ENCODE assay signal across 8 cellular contexts in the genomic region with DNA sequence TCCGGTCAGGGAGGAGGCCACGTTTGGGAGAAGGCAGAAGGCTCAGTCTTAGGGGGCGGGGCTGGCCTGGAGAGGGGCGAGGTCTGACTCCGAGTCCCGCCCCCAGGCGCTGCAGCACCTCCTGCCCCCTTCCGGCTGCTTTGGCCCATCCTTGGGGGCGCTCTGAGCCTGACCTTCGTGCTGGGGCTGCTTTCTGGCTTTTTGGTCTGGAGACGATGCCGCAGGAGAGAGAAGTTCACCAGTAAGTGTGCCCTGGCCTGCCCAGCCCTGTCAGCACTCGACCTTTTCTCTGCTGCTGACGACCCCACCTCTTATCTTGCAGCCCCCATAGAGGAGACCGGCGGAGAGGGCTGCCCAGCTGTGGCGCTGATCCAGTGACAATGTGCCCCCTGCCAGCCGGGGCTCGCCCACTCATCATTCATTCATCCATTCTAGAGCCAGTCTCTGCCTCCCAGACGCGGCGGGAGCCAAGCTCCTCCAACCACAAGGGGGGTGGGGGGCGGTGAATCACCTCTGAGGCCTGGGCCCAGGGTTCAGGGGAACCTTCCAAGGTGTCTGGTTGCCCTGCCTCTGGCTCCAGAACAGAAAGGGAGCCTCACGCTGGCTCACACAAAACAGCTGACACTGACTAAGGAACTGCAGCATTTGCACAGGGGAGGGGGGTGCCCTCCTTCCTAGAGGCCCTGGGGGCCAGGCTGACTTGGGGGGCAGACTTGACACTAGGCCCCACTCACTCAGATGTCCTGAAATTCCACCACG. TPM values are rescaled to one million over a fixed set of nuclear protein-coding genes. Genes with fewer than 3 reads are reported as not detected.
DNase-seq lines count a peak whose midpoint lies in the region; ATAC-seq and TF ChIP-seq lines count a peak whose summit lies in the region.

No MANE protein-coding gene starts in this region.

- peak; percentile 82 for DNase-seq in AG09309 (ENCODE audit: low read depth)
- peak; percentile 85 for DNase-seq in H4 (ENCODE audit: low spot score)
- peak; percentile 81 for DNase-seq in activated T-cell treated with anti-CD3 and anti-CD28 coated beads for 4 hours
- DNase-seq in epithelial cell of proximal tubule (ENCODE audit: low read depth), result peak; percentile 64
- peak; percentile 76 to 82 for DNase-seq in stimulated activated CD8-positive, alpha-beta memory T cell treated with anti-CD3 and anti-CD28 coated beads, Interleukin-7, amount 100 ng/mL, for 4 hours (ENCODE audit: low read depth in 2 of 2)

- H3K36me3 ChIP-seq in OCI-LY3 (replicated peaks; ENCODE audit: low read depth, low read length), result peaks cover 3% of the 10 kb centered on the region
- peaks cover 11 to 30% of the 10 kb centered on the region in 2 donors for H3K36me3 ChIP-seq in muscle layer of duodenum (ENCODE audit: control insufficient read depth in 1 of 2, insufficient read depth in 2 of 2, low read length in 2 of 2)

- no peak overlapping the region for H2AFZ ChIP-seq in OCI-LY3 (ENCODE audit: low read depth, low read length)

- peak; percentile 44 for TF ChIP-seq CTCF in AG09309 (IDR thresholded peaks at IDR 0.05; ENCODE audit: control insufficient read depth, insufficient read depth, low read depth, low read length, missing control alignments)
- TF ChIP-seq CTCF in OCI-LY3 (IDR thresholded peaks at IDR 0.05; ENCODE audit: low read depth, low read length), result peak; percentile 18
- peak; percentile 38 for TF ChIP-seq CTCF in epithelial cell of proximal tubule (conservative IDR thresholded peaks at IDR 0.05; ENCODE audit: low read depth, low read length)

- ATAC-seq in GM19351 (IDR thresholded peaks at IDR 0.05; ENCODE audit: unreplicated experiment), result no peak

- H3K9me3 ChIP-seq in OCI-LY3 (ENCODE audit: insufficient read depth, low read length), result no peaks in the 10 kb centered on the region
- H3K9me3 ChIP-seq in muscle layer of duodenum (ENCODE audit: control insufficient read depth in 1 of 2, low read length in 2 of 2), result no peaks in the 10 kb centered on the region

- no peaks in the 10 kb centered on the region for H4K20me1 ChIP-seq in OCI-LY3 (ENCODE audit: insufficient read depth, low read length)

- H3K4me2 ChIP-seq in OCI-LY3 (ENCODE audit: low read length), result peak overlapping the region; percentile 96; the same call in 1 of the 2 replicates

- H3K4me3 ChIP-seq in AG09309 (ENCODE audit: control insufficient read depth, low read depth, low read length) (peak overlapping the region; percentile 82), OCI-LY3 (ENCODE audit: low read length) (no peak overlapping the region), epithelial cell of proximal tubule (ENCODE audit: low read depth, low read length) (peak overlapping the region; percentile 96), muscle layer of duodenum (ENCODE audit: low read depth in 1 of 2, low read length in 2 of 2) (peak overlapping the region; percentile 63 to 81)

- H3K27ac ChIP-seq in OCI-LY3 (ENCODE audit: low read length) (no peak overlapping the region), muscle layer of duodenum (ENCODE audit: low read length) (peak overlapping the region; percentile 95)

- H3K79me2 ChIP-seq in OCI-LY3 (ENCODE audit: low read length), result no peaks in the 10 kb centered on the region

- peaks cover 32% of the 10 kb centered on the region for H3K4me1 ChIP-seq in OCI-LY3 (ENCODE audit: low read length)
- peaks cover 15 to 34% of the 10 kb centered on the region in 2 donors for H3K4me1 ChIP-seq in muscle layer of duodenum (ENCODE audit: control insufficient read depth in 1 of 2, insufficient read depth in 2 of 2, low read length in 2 of 2)

- no peak overlapping the region for H3K9ac ChIP-seq in OCI-LY3 (ENCODE audit: low read length)

- H3K27me3 ChIP-seq in OCI-LY3 (ENCODE audit: low read depth, low read length), result no peaks in the 10 kb centered on the region
- H3K27me3 ChIP-seq in muscle layer of duodenum (ENCODE audit: low read depth, low read length), result peaks cover 14% of the 10 kb centered on the region

RNA-seq across cellular contexts. Expression of a gene that starts 1.5 kb away (rescaled TPM):
- 312 and 417 TPM in 2 replicates for total RNA-seq in H4 (2014; rRNA removed; shearing (Covaris generic))
- 451 and 701 TPM in 2 replicates for total RNA-seq in epithelial cell of proximal tubule

RNA-seq across cellular contexts. Expression of a gene that starts 2.1 kb away (rescaled TPM):
- 64.6 and 93.1 TPM in 2 replicates for total RNA-seq in H4 (2014; rRNA removed; shearing (Covaris generic))
- total RNA-seq in epithelial cell of proximal tubule, result 14.3 and 39.0 TPM in 2 replicates

RNA-seq across cellular contexts. Expression of a gene that starts 2.2 kb away (rescaled TPM):
- 43.5 and 48.2 TPM in 2 replicates for total RNA-seq in H4 (2014; rRNA removed; shearing (Covaris generic))
- 19.0 and 24.2 TPM in 2 replicates for total RNA-seq in epithelial cell of proximal tubule

RNA-seq across cellular contexts. Expression of a gene that starts 3.6 kb away (rescaled TPM):
- 2.0 TPM in 1 of 2 replicates, not detected in the other for total RNA-seq in H4 (2014; rRNA removed; shearing (Covaris generic))
- 255 and 813 TPM in 2 replicates for total RNA-seq in epithelial cell of proximal tubule

RNA-seq across cellular contexts. Expression of a gene that starts 8.9 kb away (rescaled TPM):
- not detected in 2 replicates for total RNA-seq in H4 (2014; rRNA removed; shearing (Covaris generic))
- 0.29 and 3.5 TPM in 2 replicates for total RNA-seq in epithelial cell of proximal tubule
